Comparison of ENCODE assay signal across 1 cellular context in genomic region chr2:64228126-64228678, GRCh38.
TF ChIP-seq lines count a peak whose summit lies in the region.

No MANE protein-coding gene starts in this region.

TF ChIP-seq in HepG2, 621 proteins besides CTCF, POLR2A, EP300 and RAD21 (continued from another document and continues in another):
- TF ChIP-seq ZBTB43 (CRISPR knock-in tag; conservative IDR thresholded peaks at IDR 0.05) (no peak), SNAPC5 (CRISPR knock-in tag; IDR thresholded peaks at IDR 0.05; ENCODE audit: borderline replicate concordance) (no peak), ZNF414 (CRISPR knock-in tag; IDR thresholded peaks at IDR 0.05) (no peak), ZNF24 (IDR thresholded peaks at IDR 0.05) (no peak), ATF5 (CRISPR knock-in tag; IDR thresholded peaks at IDR 0.05; ENCODE audit: low read depth) (no peak), ZNF331 (CRISPR knock-in tag; IDR thresholded peaks at IDR 0.05) (0 out of 2 replicates have a peak, but pooled peaks have one; percentile 27), RXRA (CRISPR knock-in tag; IDR thresholded peaks at IDR 0.05) (peak; percentile 26; the same call in 1 of the 2 replicates), KLF12 (CRISPR knock-in tag; IDR thresholded peaks at IDR 0.05; ENCODE audit: borderline replicate concordance) (no peak), MYC (CRISPR knock-in tag; IDR thresholded peaks at IDR 0.05; ENCODE audit: borderline replicate concordance) (peak; percentile 48; the same call in 1 of the 2 replicates), ISL2 (CRISPR knock-in tag; IDR thresholded peaks at IDR 0.05) (0 out of 2 replicates have a peak, but pooled peaks have one; percentile 22), ZBTB20 (CRISPR knock-in tag; IDR thresholded peaks at IDR 0.05; ENCODE audit: borderline replicate concordance, low read depth) (no peak), ZNF33A (CRISPR knock-in tag; IDR thresholded peaks at IDR 0.05; ENCODE audit: borderline replicate concordance) (no peak), PREB (CRISPR knock-in tag; IDR thresholded peaks at IDR 0.05) (no peak), ZNF180 (CRISPR knock-in tag; IDR thresholded peaks at IDR 0.05; ENCODE audit: borderline replicate concordance, low read depth) (0 out of 2 replicates have a peak, but pooled peaks have one; percentile 57), HNRNPLL (IDR thresholded peaks at IDR 0.05; ENCODE audit: low read depth, low read length, poor library complexity, severe bottlenecking) (peak; percentile 87), ZNF776 (CRISPR knock-in tag; IDR thresholded peaks at IDR 0.05) (no peak), DMTF1 (CRISPR knock-in tag; IDR thresholded peaks at IDR 0.05) (no peak), ZFY (CRISPR knock-in tag; IDR thresholded peaks at IDR 0.05) (no peak), ZNF83 (CRISPR knock-in tag; IDR thresholded peaks at IDR 0.05; ENCODE audit: borderline replicate concordance) (no peak), ZNF350 (CRISPR knock-in tag; IDR thresholded peaks at IDR 0.05; ENCODE audit: borderline replicate concordance, low read depth) (peak; percentile 23; the same call in 1 of the 2 replicates), PRDM10 (CRISPR knock-in tag; IDR thresholded peaks at IDR 0.05; ENCODE audit: low read depth) (no peak), KLF16 (CRISPR knock-in tag; IDR thresholded peaks at IDR 0.05) (no peak), MAX (IDR thresholded peaks at IDR 0.05) (peak; percentile 50; the same call in 1 of the 2 replicates), NCOR1 (IDR thresholded peaks at IDR 0.05; ENCODE audit: borderline replicate concordance, low read length) (no peak), MXD4 (CRISPR knock-in tag; IDR thresholded peaks at IDR 0.05) (no peak), TBL1XR1 (IDR thresholded peaks at IDR 0.05; ENCODE audit: borderline replicate concordance, low read length, partially characterized antibody) (no peak), CBX1 (IDR thresholded peaks at IDR 0.05; ENCODE audit: low read depth) (no peak), ZNF512B (CRISPR knock-in tag; IDR thresholded peaks at IDR 0.05; ENCODE audit: borderline replicate concordance) (no peak), ZNF788 (CRISPR knock-in tag; IDR thresholded peaks at IDR 0.05; ENCODE audit: borderline replicate concordance) (no peak), ZBTB42 (CRISPR knock-in tag; IDR thresholded peaks at IDR 0.05) (no peak), RFXANK (CRISPR knock-in tag; IDR thresholded peaks at IDR 0.05) (no peak), GPBP1L1 (CRISPR knock-in tag; IDR thresholded peaks at IDR 0.05) (no peak), ZNF235 (CRISPR knock-in tag; IDR thresholded peaks at IDR 0.05; ENCODE audit: borderline replicate concordance) (no peak), MAFG (CRISPR knock-in tag; IDR thresholded peaks at IDR 0.05) (no peak), DRAP1 (CRISPR knock-in tag; IDR thresholded peaks at IDR 0.05) (no peak), ZNF263 (CRISPR knock-in tag; IDR thresholded peaks at IDR 0.05) (0 out of 2 replicates have a peak, but pooled peaks have one; percentile 31), ZNF574 (CRISPR knock-in tag; IDR thresholded peaks at IDR 0.05) (no peak), E2F5 (CRISPR knock-in tag; conservative IDR thresholded peaks at IDR 0.05) (no peak)
